Comparison of ENCODE assay signal across 30 cellular contexts in genomic region chr2:203104273-203104672, GRCh38.
"Had no signal": no experiment of that assay in that cellular context is flagged by ENCODE, and none has a peak within 500 bp of the region (broad histone marks: within the 10 kb centered on the region; RNA-seq: fewer than 3 reads in every experiment).

No MANE protein-coding gene starts in this region.

- FAIRE-seq: TTC549 had no signal

- DNase-seq: activated B cell treated with CpG ODN at 0.5 μM for 24 hours; activated CD4-positive, alpha-beta memory T cell treated with anti-CD3 and anti-CD28 coated beads for 36 hours; activated CD4-positive, alpha-beta T cell treated with anti-CD3 and anti-CD28 coated beads for 4 hours; activated CD4-positive, alpha-beta T cell treated with anti-CD3 and anti-CD28 coated beads, Interleukin-2, amount 10 ng/mL, durations not matched to agents 24 days and 14 days; activated CD4-positive, alpha-beta T cell treated with anti-CD3 and anti-CD28 coated beads, Interleukin-2, amount 50 U/mL, for 1 hour; activated CD4-positive, alpha-beta T cell treated with anti-CD3 and anti-CD28 coated beads, Interleukin-2, amount 50 U/mL, for 4 hours; activated CD4-positive, CD25-positive, alpha-beta regulatory T cell treated with anti-CD3 and anti-CD28 coated beads, Interleukin-2, amount 50 U/mL, for 72 hours; activated CD8-positive, alpha-beta memory T cell treated with anti-CD3 and anti-CD28 coated beads, Interleukin-2, amount 50 U/mL, for 4 hours; activated CD8-positive, alpha-beta T cell treated with anti-CD3 and anti-CD28 coated beads for 36 hours; activated effector memory CD4-positive, alpha-beta T cell treated with Interleukin-2 at 50 U/mL for 16 hours; activated gamma-delta T cell; activated naive CD4-positive, alpha-beta T cell treated with anti-CD3 and anti-CD28 coated beads, Interleukin-2, amount 10 ng/mL, durations not matched to agents 7 days and 5 days; activated naive CD4-positive, alpha-beta T cell treated with Interleukin-2 at 50 U/mL for 16 hours; activated naive CD8-positive, alpha-beta T cell treated with anti-CD3 and anti-CD28 coated beads, Interleukin-2, amount 10 ng/mL, durations not matched to agents 7 days and 5 days; activated naive CD8-positive, alpha-beta T cell treated with anti-CD3 and anti-CD28 coated beads, Interleukin-2, amount 50 U/mL, for 24 hours; activated T-cell treated with anti-CD3 and anti-CD28 coated beads for 4 hours; activated T-cell treated with anti-CD3 and anti-CD28 coated beads, Interleukin-2, amount 50 U/mL, for 1 hour; activated T-cell treated with anti-CD3 and anti-CD28 coated beads, Interleukin-2, amount 50 U/mL, for 4 hours; activated T-cell treated with anti-CD3 and anti-CD28 coated beads, Interleukin-2, amount 50 U/mL, for 72 hours; adrenal gland; amygdala; anterior cingulate cortex; central memory CD4-positive, alpha-beta T cell; T-helper 1 cell; T-helper 2 cell; T-helper 9 cell had no signal

- H3K4me3 ChIP-seq: adrenal gland, ascending aorta had no signal

- H3K27ac ChIP-seq: adrenal gland, ascending aorta, VCaP had no signal

- H3K4me1 ChIP-seq: adrenal gland, ascending aorta had no signal

- H3K27me3 ChIP-seq: adrenal gland, ascending aorta had no signal

- ATAC-seq: activated CD8-positive, alpha-beta T cell treated with anti-CD3 and anti-CD28 coated beads for 36 hours; activated naive CD8-positive, alpha-beta T cell treated with anti-CD3 and anti-CD28 coated beads, Interleukin-2, amount 50 U/mL, for 24 hours; activated T-cell treated with anti-CD3 and anti-CD28 coated beads, Interleukin-2, amount 50 U/mL, for 4 hours; activated T-cell treated with anti-CD3 and anti-CD28 coated beads, Interleukin-2, amount 50 U/mL, for 72 hours; activated T-helper 17 cell treated with anti-CD3 and anti-CD28 coated beads, Interleukin-2, amount 50 U/mL, for 72 hours had no signal
